Comparison of ENCODE assay signal across 13 cellular contexts in genomic region chr7:99679032-99679399, GRCh38. TPM values are rescaled to one million over a fixed set of nuclear protein-coding genes. Genes with fewer than 3 reads are reported as not detected.
DNase-seq lines count a peak whose midpoint lies in the region; ATAC-seq, FAIRE-seq and TF ChIP-seq lines count a peak whose summit lies in the region.
"Had no signal": no experiment of that assay in that cellular context is flagged by ENCODE, and none has a peak within 500 bp of the region (broad histone marks: within the 10 kb centered on the region; RNA-seq: fewer than 3 reads in every experiment).

No MANE protein-coding gene starts in this region.

- H3K79me1 ChIP-seq in H1 (ENCODE audit: low read depth, low read length) (no peaks in the 10 kb centered on the region), mesendoderm (ENCODE audit: low read length) (no peaks in the 10 kb centered on the region)

- no peak for FAIRE-seq in H1 (lab: Jason Lieb, UNC)

- no peak overlapping the region for H2BK12ac ChIP-seq in H1 (ENCODE audit: low read depth, low read length)

- H3K56ac ChIP-seq in H1 (replicated peaks; ENCODE audit: insufficient read length, low read depth, low read length) (no peak overlapping the region), mesendoderm (ENCODE audit: low read length) (no peak overlapping the region)

- H4K8ac ChIP-seq in H1 (ENCODE audit: extremely low read depth, insufficient read depth, low read length) (no peak overlapping the region), mesendoderm (ENCODE audit: low read depth, low read length) (no peak overlapping the region)

- no peak for TF ChIP-seq CTCF in LNCaP clone FGC (IDR thresholded peaks at IDR 0.05; ENCODE audit: control insufficient read depth, extremely low read depth, insufficient read depth)
- no peak for TF ChIP-seq CTCF in H1 (IDR thresholded peaks at IDR 0.05; ENCODE audit: control extremely low read depth in 1 of 3, insufficient read depth in 1 of 3, low read depth in 1 of 3, low read length in 3 of 3)
- TF ChIP-seq CTCF in GM23338 (conservative IDR thresholded peaks at IDR 0.05; ENCODE audit: low read depth in 2 of 2): no peak

- H3K18ac ChIP-seq in H1 (ENCODE audit: extremely low read depth, low read length) (no peak overlapping the region), mesendoderm (ENCODE audit: low read length) (no peak overlapping the region)

- H4K20me1 ChIP-seq in H1 (replicated peaks in 1 of 2; ENCODE audit: control insufficient read depth in 1 of 2, insufficient read depth in 2 of 2, low read length in 2 of 2) (no peaks in the 10 kb centered on the region), GM23338 (replicated peaks; ENCODE audit: insufficient read depth) (no peaks in the 10 kb centered on the region)
- H4K20me1 ChIP-seq: BLaER1 had no signal

- no peak overlapping the region for H3K27ac Mint-ChIP-seq in GM23338

- H3K79me2 ChIP-seq in H1 (ENCODE audit: control insufficient read depth in 1 of 2, insufficient read depth in 2 of 2, low read length in 2 of 2) (no peaks in the 10 kb centered on the region), mesendoderm (ENCODE audit: control insufficient read depth, insufficient read depth, low read length) (no peaks in the 10 kb centered on the region), GM23338 (replicated peaks; ENCODE audit: insufficient read depth) (no peaks in the 10 kb centered on the region)

- H3K4me1 ChIP-seq in H1 (replicated peaks in 1 of 4; ENCODE audit: control insufficient read depth in 3 of 4, insufficient read depth in 4 of 4, low read length in 3 of 4) (peaks cover 0 to 3% (median 0%) of the 10 kb centered on the region in 4 experiments; a peak in 1 of 7 replicates), mesendoderm (ENCODE audit: control insufficient read depth, low read depth, low read length) (no peaks in the 10 kb centered on the region), GM23338 (ENCODE audit: insufficient read depth) (peaks cover 6% of the 10 kb centered on the region; the same call in 1 of the 2 replicates)
- H3K4me1 ChIP-seq: BLaER1 had no signal

- H3K27ac ChIP-seq in H1 (ENCODE audit: low read depth, low read length): no peak overlapping the region
- no peak overlapping the region for H3K27ac ChIP-seq in mesendoderm (ENCODE audit: low read depth, low read length)
- H3K27ac ChIP-seq in GM23338 (ENCODE audit: low read depth): no peak overlapping the region
- H3K27ac ChIP-seq: BLaER1 had no signal

- H3K4me2 ChIP-seq in H1 (ENCODE audit: insufficient read depth in 1 of 2, low read depth in 2 of 2, low read length in 2 of 2) (no peak overlapping the region), mesendoderm (ENCODE audit: low read length) (no peak overlapping the region), GM23338 (no peak overlapping the region)
- H3K4me2 ChIP-seq: BLaER1 had no signal

- no peak overlapping the region for H2BK120ac ChIP-seq in H1 (replicated peaks; ENCODE audit: low read depth, low read length)
- H2BK120ac ChIP-seq in mesendoderm (ENCODE audit: low read depth, low read length): no peak overlapping the region

- H3K4me3 ChIP-seq in LNCaP clone FGC (ENCODE audit: low read depth, low read length): peak overlapping the region; percentile 5; the same call in 1 of the 2 replicates
- H3K4me3 ChIP-seq in H1 (ENCODE audit: extremely low read depth in 1 of 4, insufficient read depth in 2 of 4, low read depth in 3 of 4, low read length in 4 of 4): no peak overlapping the region
- H3K4me3 ChIP-seq in mesendoderm (ENCODE audit: low read length): no peak overlapping the region
- H3K4me3 ChIP-seq in GM23338: no peak overlapping the region
- H3K4me3 ChIP-seq: BLaER1 had no signal

- POLR2A ChIA-PET in H1 (lab: Charles Lee; ENCODE audit: partially characterized antibody): no interaction called here

- H3K4me3 Mint-ChIP-seq in GM23338: no peak overlapping the region
- H3K4me3 Mint-ChIP-seq: central memory CD8-positive, alpha-beta T cell had no signal

- in situ Hi-C loops in ACHN (cut with HindIII; ENCODE audit: low pct_ligation_motif_present, low pct_unique_long_range_greater_than_20kb, low sequenced_read_pairs): no loop called here

- no peaks in the 10 kb centered on the region for H3K23me2 ChIP-seq in H1 (ENCODE audit: low read depth, low read length)

- no peak overlapping the region for H3K9ac ChIP-seq in H1 (replicated peaks in 1 of 4; ENCODE audit: extremely low read depth in 1 of 4, low read depth in 3 of 4, low read length in 3 of 4)
- no peak overlapping the region for H3K9ac ChIP-seq in mesendoderm (ENCODE audit: low read length)
- H3K9ac ChIP-seq: BLaER1 had no signal

- H3K4ac ChIP-seq in H1 (replicated peaks; ENCODE audit: insufficient read length, low read depth, low read length) (no peak overlapping the region), mesendoderm (ENCODE audit: low read depth, low read length) (no peak overlapping the region)

- H3K14ac ChIP-seq in H1 (ENCODE audit: insufficient read length): no peak overlapping the region

- no peak overlapping the region for H4K91ac ChIP-seq in H1 (replicated peaks; ENCODE audit: insufficient read length, low read length)

- peak; percentile 98 for DNase-seq in ACHN
- no peak for DNase-seq in LNCaP clone FGC (ENCODE audit: low read depth)
- DNase-seq in H1 (ENCODE audit: low read depth in 1 of 2, low spot score in 2 of 2): no peak
- DNase-seq in mesendoderm: peak; percentile 52
- no peak for DNase-seq in GM23338 (ENCODE audit: low spot score)
- DNase-seq in NCI-H2081 treated with DMSO at 0.1 percent for 48 hours (lab: John Stamatoyannopoulos, UW): no peak
- no peak for DNase-seq in NCI-H1105 treated with DMSO at 0.1 percent for 48 hours (lab: John Stamatoyannopoulos, UW)
- DNase-seq: activated CD8-positive, alpha-beta memory T cell treated with anti-CD3 and anti-CD28 coated beads for 24 hours; RPMI8226 had no signal

- TF ChIP-seq EP300 in H1 (IDR thresholded peaks at IDR 0.05; ENCODE audit: borderline replicate concordance in 1 of 2, low read depth in 2 of 2, low read length in 2 of 2): no peak

- no peak overlapping the region for H2BK5ac ChIP-seq in H1 (ENCODE audit: low read depth, low read length)
- no peak overlapping the region for H2BK5ac ChIP-seq in mesendoderm (ENCODE audit: low read length)

- H4K5ac ChIP-seq in H1 (ENCODE audit: insufficient read length, low read depth, low read length): no peak overlapping the region
- H4K5ac ChIP-seq in mesendoderm (ENCODE audit: low read length): no peak overlapping the region

- H3K27me3 ChIP-seq in H1 (replicated peaks in 1 of 4; ENCODE audit: control insufficient read depth in 3 of 4, extremely low read depth in 1 of 4, insufficient read depth in 3 of 4, low read length in 3 of 4): no peaks in the 10 kb centered on the region
- no peaks in the 10 kb centered on the region for H3K27me3 ChIP-seq in mesendoderm (ENCODE audit: insufficient read depth, low read length, poor library complexity)
- H3K27me3 ChIP-seq in GM23338 (ENCODE audit: insufficient read depth): no peaks in the 10 kb centered on the region
- H3K27me3 ChIP-seq: BLaER1 had no signal

- WGBS in H1 (ENCODE audit: extremely low coverage in 1 of 2, insufficient coverage in 1 of 2, insufficient read length in 1 of 2, insufficient replicate concordance in 2 of 2, low coverage in 1 of 2, low lambda C conversion rate in 2 of 2, missing lambda C conversion rate in 1 of 2), 2 experiments: 69% methylated on average over 4 of the region's 4 CpGs; no CpG with 5 or more reads in 1 of the 2 experiments
- no CpG with 5 or more reads among the region's 4 CpGs for WGBS in mesendoderm (ENCODE audit: extremely low coverage, insufficient coverage, low lambda C conversion rate)

- no peak overlapping the region for H2BK15ac ChIP-seq in H1 (ENCODE audit: low read length)
- H2BK15ac ChIP-seq in mesendoderm (replicated peaks; ENCODE audit: low read depth): no peak overlapping the region

- H3K4me1 Mint-ChIP-seq in GM23338: peaks cover 14% of the 10 kb centered on the region

- TF ChIP-seq POLR2A in H1 (IDR thresholded peaks at IDR 0.05; ENCODE audit: control extremely low read depth in 1 of 2, low read depth in 2 of 2, low read length in 2 of 2): no peak

- no peak for TF ChIP-seq RAD21 in H1 (IDR thresholded peaks at IDR 0.05 in 1 of 2, conservative IDR thresholded peaks at IDR 0.05 in 1 of 2; ENCODE audit: low read depth in 2 of 2, low read length in 2 of 2)

- H3K9me2 ChIP-seq in GM23338 (ENCODE audit: insufficient read depth): 0 out of 2 replicates have a peak, but pooled peaks cover 3% of the 10 kb centered on the region

- H3K27me3 Mint-ChIP-seq in GM23338 (ENCODE audit: insufficient read depth, low read depth, poor library complexity): peaks cover 4% of the 10 kb centered on the region

- H2BK20ac ChIP-seq in H1 (ENCODE audit: low read length): no peak overlapping the region

- no peak for ATAC-seq in GM23338
- ATAC-seq in GM19324 (IDR thresholded peaks at IDR 0.05; ENCODE audit: low FRiP score, unreplicated experiment): no peak

- H3K9me3 ChIP-seq in H1 (ENCODE audit: insufficient read depth in 2 of 2, low read depth in 1 of 2, low read length in 1 of 2): no peaks in the 10 kb centered on the region

- H2AFZ ChIP-seq in H1 (ENCODE audit: low read length): no peak overlapping the region
- H2AFZ ChIP-seq in GM23338: no peak overlapping the region

- H3K23ac ChIP-seq in H1 (ENCODE audit: insufficient read length): no peak overlapping the region
- no peak overlapping the region for H3K23ac ChIP-seq in mesendoderm (ENCODE audit: low read length)

- peaks cover 6% of the 10 kb centered on the region; the same call in 1 of the 3 replicates for H3K36me3 Mint-ChIP-seq in GM23338 (ENCODE audit: low read depth)

- H3F3A ChIP-seq in GM23338 (replicated peaks; ENCODE audit: low read depth): no peaks in the 10 kb centered on the region

- H3K9me3 Mint-ChIP-seq in GM23338: peaks cover 14% of the 10 kb centered on the region; the same call in 2 of the 3 replicates
- H3K9me3 Mint-ChIP-seq: central memory CD8-positive, alpha-beta T cell had no signal

- CTCF ChIA-PET in H1 (lab: Charles Lee; ENCODE audit: partially characterized antibody): no interaction called here

- H3K36me3 ChIP-seq in H1 (ENCODE audit: control insufficient read depth in 2 of 4, insufficient read depth in 4 of 4, low read length in 3 of 4) (no peaks in the 10 kb centered on the region), mesendoderm (ENCODE audit: control insufficient read depth, insufficient read depth, low read length) (no peaks in the 10 kb centered on the region), GM23338 (ENCODE audit: insufficient read depth) (no peaks in the 10 kb centered on the region)
- H3K36me3 ChIP-seq: BLaER1 had no signal

- H2AK5ac ChIP-seq in H1 (ENCODE audit: low read depth, low read length) (peak overlapping the region; percentile 44; the same call in 1 of the 2 replicates), mesendoderm (ENCODE audit: low read length) (no peak overlapping the region)

RNA-seq across cellular contexts. Expression of gene CYP3A5, which starts 0.8 kb away (rescaled TPM):
- total RNA-seq in H1 (2021; fragmentation: NEBNext Ultra II Directional; extraction: Animal tissue kit (Norgen Biotek cat#: 25700)): not detected in 2 replicates
- polyA plus RNA-seq in H1 (2011; rRNA removed): 0.06 TPM in 1 of 2 replicates, not detected in the other
- 0.04 TPM for polyA plus RNA-seq in H1 (2011; cell fraction: cytosol; rRNA removed)
- 0.16 TPM for polyA plus RNA-seq in H1 (2011; cell fraction: nucleus; rRNA removed)
- polyA plus RNA-seq in H1 (2012, experiment 1 of 2): 0.28 to 0.90 TPM (median 0.47 TPM) in 4 replicates
- not detected for polyA plus RNA-seq in H1 (2012, experiment 2 of 2)
- polyA plus RNA-seq in H1 (2013, experiment 1 of 2): 0.06 TPM
- polyA plus RNA-seq in H1 (2013, experiment 2 of 2): 0.06 TPM
- polyA minus RNA-seq in H1 (2011; rRNA and poly(A)+ RNA removed): 0.22 TPM in 1 of 2 replicates, not detected in the other
- not detected for polyA minus RNA-seq in H1 (2011; cell fraction: cytosol; rRNA and poly(A)+ RNA removed)
- 0.60 TPM for polyA minus RNA-seq in H1 (2011; cell fraction: nucleus; rRNA and poly(A)+ RNA removed)
- 0.06 TPM for polyA plus RNA-seq in mesendoderm (2013, experiment 1 of 2)
- 0.04 TPM for polyA plus RNA-seq in mesendoderm (2013, experiment 2 of 2)
- total RNA-seq in GM23338 (2014; rRNA removed; shearing (Covaris generic)): not detected in 2 replicates
- polyA plus RNA-seq in GM23338 (2016; fragmentation: Nextera tagmentation; extraction: Ambion mirVana): 1.1 and 1.2 TPM in 2 replicates

RNA-seq across cellular contexts. Expression of gene CYP3A7, which starts 56.0 kb away (rescaled TPM):
- total RNA-seq in H1 (2021; fragmentation: NEBNext Ultra II Directional; extraction: Animal tissue kit (Norgen Biotek cat#: 25700)): not detected in 2 replicates
- polyA plus RNA-seq in H1 (2011; rRNA removed): not detected in 2 replicates
- polyA plus RNA-seq in H1 (2011; cell fraction: cytosol; rRNA removed): not detected
- polyA plus RNA-seq in H1 (2011; cell fraction: nucleus; rRNA removed): not detected
- 0.17 to 0.55 TPM in 2 of 4 replicates, not detected in the others for polyA plus RNA-seq in H1 (2012, experiment 1 of 2)
- not detected for polyA plus RNA-seq in H1 (2012, experiment 2 of 2)
- not detected for polyA plus RNA-seq in H1 (2013, experiment 1 of 2)
- polyA plus RNA-seq in H1 (2013, experiment 2 of 2): not detected
- polyA minus RNA-seq in H1 (2011; rRNA and poly(A)+ RNA removed): 0.47 TPM in 1 of 2 replicates, not detected in the other
- polyA minus RNA-seq in H1 (2011; cell fraction: cytosol; rRNA and poly(A)+ RNA removed): not detected
- not detected for polyA minus RNA-seq in H1 (2011; cell fraction: nucleus; rRNA and poly(A)+ RNA removed)
- polyA plus RNA-seq in mesendoderm (2013, experiment 1 of 2): not detected
- not detected for polyA plus RNA-seq in mesendoderm (2013, experiment 2 of 2)
- not detected in 2 replicates for total RNA-seq in GM23338 (2014; rRNA removed; shearing (Covaris generic))
- 0.12 and 0.19 TPM in 2 replicates for polyA plus RNA-seq in GM23338 (2016; fragmentation: Nextera tagmentation; extraction: Ambion mirVana)
- total RNA-seq: mononuclear cell had no signal

Comparison
In these comparisons a context has a peak if more than half of its experiments do, and no peak if none do; other contexts are left out.
1. DNase-seq: peak in ACHN (single experiment) and mesendoderm (single experiment); none in LNCaP clone FGC (single experiment), H1 (0 of 2), GM23338 (single experiment), NCI-H2081 treated with DMSO at 0.1 percent for 48 hours (single experiment) and NCI-H1105 treated with DMSO at 0.1 percent for 48 hours (single experiment).